32 cellular contexts compared by ENCODE assay signal in the genomic region with DNA sequence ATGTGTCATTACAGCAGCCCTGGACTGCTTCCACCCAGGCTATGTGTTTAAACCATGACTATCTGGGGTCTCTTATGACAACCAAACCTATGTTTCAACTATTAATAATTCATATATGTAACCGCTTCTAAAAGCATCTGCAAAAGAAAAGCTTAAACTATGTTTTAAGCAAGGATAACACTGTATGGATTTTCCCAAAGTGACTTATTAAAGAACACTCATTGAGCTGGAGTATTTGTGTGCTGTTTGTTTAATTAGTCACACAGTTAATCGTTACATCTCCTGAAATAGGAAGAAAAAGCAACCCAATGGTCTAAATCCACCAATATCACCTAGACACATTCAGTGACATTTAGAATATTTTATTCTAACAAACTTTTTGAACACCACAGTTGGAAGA. TPM values are rescaled to one million over a fixed set of nuclear protein-coding genes. Genes with fewer than 3 reads are reported as not detected.
DNase-seq lines count a peak whose midpoint lies in the region; ATAC-seq, FAIRE-seq and TF ChIP-seq lines count a peak whose summit lies in the region.
"Had no signal": no experiment of that assay in that cellular context is flagged by ENCODE, and none has a peak within 500 bp of the region (broad histone marks: within the 10 kb centered on the region; RNA-seq: fewer than 3 reads in every experiment).

No MANE protein-coding gene starts in this region.

- no peaks in the 10 kb centered on the region for H3K9me3 ChIP-seq in K562 (replicated peaks; ENCODE audit: control insufficient read depth, insufficient read depth, low read depth, low read length)
- no peaks in the 10 kb centered on the region for H3K9me3 ChIP-seq in left lung
- H3K9me3 ChIP-seq: adrenal gland, esophagus squamous epithelium, heart right ventricle, SJCRH30, testis, vagina had no signal

- no peak overlapping the region for H3K27ac ChIP-seq in K562 (ENCODE audit: extremely low read depth, low read depth, low read length)
- H3K27ac ChIP-seq in left lung = peak overlapping the region; percentile 13 to 62
- H3K27ac ChIP-seq: adrenal gland, esophagus squamous epithelium, foreskin keratinocyte, GM23248, heart right ventricle, parathyroid adenoma, SJCRH30, testis, vagina had no signal

- H3K4me3 ChIP-seq in K562 (no peak overlapping the region), left lung (no peak overlapping the region)
- H3K4me3 ChIP-seq: adrenal gland, esophagus squamous epithelium, GM23248, heart right ventricle, SJCRH30, smooth muscle cell, testis, vagina had no signal

- TF ChIP-seq RAD21 in K562 (CRISPR knock-in tag; conservative IDR thresholded peaks at IDR 0.05 in 1 of 2, IDR thresholded peaks at IDR 0.05 in 1 of 2) = no peak

- ATAC-seq in K562 (no peak), left lung (peak; percentile 21)
- ATAC-seq: foreskin keratinocyte; heart right ventricle; left cardiac atrium; right cardiac atrium; stimulated activated naive CD8-positive, alpha-beta T cell treated with anti-CD3 and anti-CD28 coated beads, Interleukin-15, Interleukin-2, amounts not matched to agents 100 U/mL and 50 U/mL, for 24 hours had no signal

- peaks cover 3 to 8% of the 10 kb centered on the region in 2 experiments; a peak in 3 of 5 replicates for H3K27me3 ChIP-seq in K562 (ENCODE audit: control insufficient read depth in 2 of 2, insufficient read depth in 2 of 2, low read length in 2 of 2)
- H3K27me3 ChIP-seq in left lung = no peaks in the 10 kb centered on the region
- H3K27me3 ChIP-seq: adrenal gland, foreskin keratinocyte, SJCRH30, testis, vagina had no signal

- H3K9me1 ChIP-seq in K562 (ENCODE audit: control insufficient read depth, insufficient read depth, low read length) = no peaks in the 10 kb centered on the region

- no peak overlapping the region for H2AFZ ChIP-seq in K562 (ENCODE audit: low read depth, low read length)
- H2AFZ ChIP-seq: GM23248, parathyroid adenoma had no signal

- no peak for DNase-seq in activated naive CD4-positive, alpha-beta T cell treated with Interleukin-2 at 50 U/mL for 16 hours
- DNase-seq in K562 (ENCODE audit: extremely low read depth in 1 of 4, low spot score in 3 of 4) = no peak
- no peak for DNase-seq in left lung
- no peak for DNase-seq in iPS-NIHi7 (ENCODE audit: extremely low spot score)
- DNase-seq in COLO829 (ENCODE audit: low spot score) = no peak
- DNase-seq in activated T-cell treated with anti-CD3 and anti-CD28 coated beads for 4 hours = no peak
- no peak for DNase-seq in globus pallidus (ENCODE audit: low spot score)
- DNase-seq: activated B cell treated with CpG ODN at 0.5 μM for 24 hours; activated CD4-positive, alpha-beta T cell treated with anti-CD3 and anti-CD28 coated beads, Interleukin-2, amount 10 ng/mL, durations not matched to agents 7 days and 5 days; activated naive CD4-positive, alpha-beta T cell treated with anti-CD3 and anti-CD28 coated beads for 36 hours; adrenal gland; dermis blood vessel endothelial cell; esophagus squamous epithelium; foreskin keratinocyte; GM23248; heart right ventricle; IMR-90; left cardiac atrium; mammary epithelial cell; NCI-H748 treated with DMSO at 0.1 percent for 48 hours; right cardiac atrium; RPMI8226; SJCRH30; stimulated activated naive CD8-positive, alpha-beta T cell treated with anti-CD3 and anti-CD28 coated beads, Interleukin-15, Interleukin-2, amounts not matched to agents 100 U/mL and 50 U/mL, for 24 hours; testis had no signal

- POLR2A ChIA-PET in K562 (lab: Yijun Ruan, JAX) = interaction anchor here (0.6 kb wide), 1 partner anchor 1831 kb away, joined by 3 read pairs; no protein-coding TSS in a partner anchor

- H3K4me1 Mint-ChIP-seq in activated naive CD4-positive, alpha-beta T cell treated with anti-CD3 and anti-CD28 coated beads, Interleukin-2, amount 50 U/mL, for 24 hours = peaks cover 77% of the 10 kb centered on the region

- no peak for TF ChIP-seq EP300 in K562 (IDR thresholded peaks at IDR 0.05; ENCODE audit: low read length)

- no peak for TF ChIP-seq POLR2A in K562 (conservative IDR thresholded peaks at IDR 0.05)

- CTCF ChIA-PET in K562 (lab: Yijun Ruan, JAX; ENCODE audit: low intra/inter-chr PET ratio) = no interaction called here

- H4K20me1 ChIP-seq in K562 (replicated peaks; ENCODE audit: control insufficient read depth, insufficient read depth, low read length) = no peaks in the 10 kb centered on the region

- H3K36me3 Mint-ChIP-seq in activated naive CD4-positive, alpha-beta T cell treated with anti-CD3 and anti-CD28 coated beads, Interleukin-2, amount 50 U/mL, for 24 hours = no peaks in the 10 kb centered on the region

- peak overlapping the region; percentile 9 for H3K4me3 Mint-ChIP-seq in activated naive CD4-positive, alpha-beta T cell treated with anti-CD3 and anti-CD28 coated beads, Interleukin-2, amount 50 U/mL, for 24 hours
- H3K4me3 Mint-ChIP-seq: activated B cell treated with CpG ODN at 0.5 μM for 24 hours; activated CD4-positive, alpha-beta T cell treated with anti-CD3 and anti-CD28 coated beads, Interleukin-2, amount 10 ng/mL, durations not matched to agents 7 days and 5 days; activated naive CD4-positive, alpha-beta T cell treated with anti-CD3 and anti-CD28 coated beads for 36 hours; B cell; neural crest cell had no signal

- FAIRE-seq in K562 (lab: Jason Lieb, UNC) = no peak

- H3K4me2 ChIP-seq in K562 (ENCODE audit: insufficient read depth, low read length) = no peak overlapping the region
- H3K4me2 ChIP-seq: smooth muscle cell had no signal

- WGBS in K562 (ENCODE audit: insufficient coverage, low coverage, missing lambda C conversion rate) = 5% methylated on average over 2 of the region's 2 CpGs

- H3K4me1 ChIP-seq in K562 (replicated peaks in 1 of 2; ENCODE audit: control insufficient read depth in 2 of 2, insufficient read depth in 2 of 2, low read length in 2 of 2) (no peaks in the 10 kb centered on the region), left lung (peaks cover 0 to 10% of the 10 kb centered on the region in 2 donors)
- H3K4me1 ChIP-seq: esophagus squamous epithelium, foreskin keratinocyte, SJCRH30, vagina had no signal

- H3K27ac Mint-ChIP-seq in activated naive CD4-positive, alpha-beta T cell treated with anti-CD3 and anti-CD28 coated beads, Interleukin-2, amount 50 U/mL, for 24 hours = no peak overlapping the region
- H3K27ac Mint-ChIP-seq: activated B cell treated with CpG ODN at 0.5 μM for 24 hours; activated naive CD4-positive, alpha-beta T cell treated with anti-CD3 and anti-CD28 coated beads for 36 hours; B cell had no signal

- no peaks in the 10 kb centered on the region for H3K9me3 Mint-ChIP-seq in activated naive CD4-positive, alpha-beta T cell treated with anti-CD3 and anti-CD28 coated beads, Interleukin-2, amount 50 U/mL, for 24 hours
- H3K9me3 Mint-ChIP-seq: activated B cell treated with CpG ODN at 0.5 μM for 24 hours; activated CD4-positive, alpha-beta T cell treated with anti-CD3 and anti-CD28 coated beads, Interleukin-2, amount 10 ng/mL, durations not matched to agents 7 days and 5 days; activated naive CD4-positive, alpha-beta T cell treated with anti-CD3 and anti-CD28 coated beads for 36 hours; neural crest cell had no signal

- intact Hi-C loops in K562 (cut with micrococcal nuclease) (no loop called here), left lung (cut with DNase I) (no loop called here)

- BruUV-seq in K562 (replicated peaks; lab: Mats Ljungman, UMichigan) = no TSS peak

- H3K79me2 ChIP-seq in K562 (ENCODE audit: control insufficient read depth, insufficient read depth, low read length) = no peaks in the 10 kb centered on the region
- H3K79me2 ChIP-seq: parathyroid adenoma had no signal

- no peak overlapping the region for H3K9ac ChIP-seq in K562 (ENCODE audit: insufficient read depth in 1 of 2, low read depth in 2 of 2, low read length in 2 of 2)
- H3K9ac ChIP-seq: GM23248, parathyroid adenoma had no signal

- in situ Hi-C loops in K562 (cut with MboI) = no loop called here

- H3K36me3 ChIP-seq in K562 (ENCODE audit: control insufficient read depth, insufficient read depth, low read length) = no peaks in the 10 kb centered on the region
- H3K36me3 ChIP-seq in left lung = no peaks in the 10 kb centered on the region
- H3K36me3 ChIP-seq: adrenal gland, esophagus squamous epithelium, heart right ventricle, SJCRH30, vagina had no signal

- no peak for TF ChIP-seq CTCF in K562 (IDR thresholded peaks at IDR 0.05 in 2 of 3, conservative IDR thresholded peaks at IDR 0.05 in 1 of 3; ENCODE audit: insufficient read depth in 2 of 3, low read depth in 1 of 3, low read length in 3 of 3)
- no peak for TF ChIP-seq CTCF in left lung (IDR thresholded peaks at IDR 0.05)

- peaks cover 4% of the 10 kb centered on the region for H3K27me3 Mint-ChIP-seq in activated naive CD4-positive, alpha-beta T cell treated with anti-CD3 and anti-CD28 coated beads, Interleukin-2, amount 50 U/mL, for 24 hours
- H3K27me3 Mint-ChIP-seq: activated B cell treated with CpG ODN at 0.5 μM for 24 hours, B cell had no signal

TF ChIP-seq in K562, 482 proteins besides CTCF, POLR2A, EP300 and RAD21:
- TF ChIP-seq FOXA3 (CRISPR knock-in tag; conservative IDR thresholded peaks at IDR 0.05 in 1 of 2, IDR thresholded peaks at IDR 0.05 in 1 of 2) (peak; percentile 75 to 85), NR2C2 (CRISPR knock-in tag; IDR thresholded peaks at IDR 0.05) (no peak), NR2C2 (tag; IDR thresholded peaks at IDR 0.05) (no peak), SMAD1 (IDR thresholded peaks at IDR 0.05; ENCODE audit: low read depth, low read length, partially characterized antibody) (no peak)

RNA-seq across cellular contexts. Expression of gene TMEM163, which starts 51.3 kb away (rescaled TPM):
- total RNA-seq in K562 (2011; cell fraction: chromatin; rRNA removed; ENCODE audit: low replicate concordance) = 0.46 TPM in 1 of 2 replicates, not detected in the other
- 0.50 TPM in 1 of 2 replicates, not detected in the other for total RNA-seq in K562 (2011; cell fraction: nucleolus; rRNA removed)
- total RNA-seq in K562 (2011; cell fraction: nucleoplasm; rRNA removed) = 0.29 and 0.69 TPM in 2 replicates
- total RNA-seq in K562 (2014; rRNA removed) (0.12 TPM in 1 of 2 replicates, not detected in the other), K562 (2014; rRNA removed; fragmentation: Illumina TruSeq; extraction: Trizol) (0.10 TPM in 1 of 2 replicates, not detected in the other), K562 (2015; rRNA removed; fragmentation: Illumina TruSeq; extraction: Trizol) (0.08 TPM in 1 of 2 replicates, not detected in the other), K562 (2021) (0.11 and 0.16 TPM in 2 replicates), left lung (10 to 100 TPM; 23.2 to 48.4 TPM)
- polyA plus RNA-seq in K562 (2011; rRNA removed) (0.51 and 0.68 TPM in 2 replicates), K562 (2014; fragmentation: Illumina TruSeq; extraction: Trizol) (0.18 and 0.19 TPM in 2 replicates), K562 (2014; fragmentation: Nextera tagmentation; extraction: Ambion mirVana) (under 1 TPM; 0.10 to 0.15 TPM), K562 (2014; rRNA removed) (0.04 TPM in 1 of 2 replicates, not detected in the other)
- 0.52 and 0.60 TPM in 2 replicates for polyA plus RNA-seq in K562 (2011; cell fraction: cytosol; rRNA removed)
- polyA plus RNA-seq in K562 (2011; cell fraction: nucleus; rRNA removed) = 0.98 and 1.0 TPM in 2 replicates
- 0.30 and 0.53 TPM in 2 replicates for polyA plus RNA-seq in K562 (2012)
- 0.39 and 0.54 TPM in 2 replicates for polyA minus RNA-seq in K562 (2011; rRNA and poly(A)+ RNA removed)
- 0.57 TPM in 1 of 2 replicates, not detected in the other for polyA minus RNA-seq in K562 (2011; cell fraction: cytosol; rRNA and poly(A)+ RNA removed)
- polyA minus RNA-seq in K562 (2011; cell fraction: nucleus; rRNA and poly(A)+ RNA removed) = 0.40 and 0.44 TPM in 2 replicates
- total RNA-seq: A673; activated CD4-positive, alpha-beta T cell treated with anti-CD3 and anti-CD28 coated beads, Interleukin-2, amount 10 ng/mL, durations not matched to agents 7 days and 5 days; activated naive CD4-positive, alpha-beta T cell treated with anti-CD3 and anti-CD28 coated beads for 36 hours; foreskin keratinocyte; GM23248; IMR-90; mammary epithelial cell; smooth muscle cell; vagina had no signal
- polyA plus RNA-seq: foreskin keratinocyte, GM23248, IMR-90 had no signal

Comparison
In these comparisons a context has a peak if more than half of its experiments do, and no peak if none do; other contexts are left out.
1. RNA of gene TMEM163, which starts 51.3 kb away (total RNA-seq): 23.2 to 48.4 TPM in left lung; 0.08 to 0.69 TPM in K562; every median in the first group is over 10 times any median in the second.